29 cellular contexts compared by ENCODE assay signal in genomic region chr6:108180266-108180665, GRCh38. TPM values are rescaled to one million over a fixed set of nuclear protein-coding genes. Genes with fewer than 3 reads are reported as not detected.
DNase-seq lines count a peak whose midpoint lies in the region; ATAC-seq, FAIRE-seq and TF ChIP-seq lines count a peak whose summit lies in the region.
"Had no signal": no experiment of that assay in that cellular context is flagged by ENCODE, and none has a peak within 500 bp of the region (broad histone marks: within the 10 kb centered on the region; RNA-seq: fewer than 3 reads in every experiment).

No MANE protein-coding gene starts in this region.

- H3K4me3 Mint-ChIP-seq in progenitor cell of endocrine pancreas (ENCODE audit: low read depth) = no peak overlapping the region
- no peak overlapping the region for H3K4me3 Mint-ChIP-seq in endodermal cell
- H3K4me3 Mint-ChIP-seq in naive thymus-derived CD4-positive, alpha-beta T cell = no peak overlapping the region
- H3K4me3 Mint-ChIP-seq: CD4-positive, alpha-beta memory T cell; CD4-positive, CD25-positive, alpha-beta regulatory T cell; CD8-positive, alpha-beta memory T cell had no signal

- no peak overlapping the region for H4K91ac ChIP-seq in H1 (replicated peaks; ENCODE audit: insufficient read length, low read length)

- H3K4me3 ChIP-seq in HAP-1 (no peak overlapping the region), H1 (ENCODE audit: extremely low read depth in 1 of 4, insufficient read depth in 2 of 4, low read depth in 3 of 4, low read length in 4 of 4) (no peak overlapping the region), neural cell (ENCODE audit: low read length) (peak overlapping the region; percentile 26), endodermal cell (ENCODE audit: low read length) (no peak overlapping the region)
- no peak overlapping the region for H3K4me3 ChIP-seq in naive thymus-derived CD4-positive, alpha-beta T cell (ENCODE audit: low read length)
- H3K4me3 ChIP-seq: BLaER1, GM12878 had no signal

- in situ Hi-C loops in HAP-1 (cut with MboI; ENCODE audit: low sequenced_read_pairs) = no loop called here

- CTCF ChIA-PET in H1 (lab: Charles Lee; ENCODE audit: partially characterized antibody) = interaction anchor here (0.9 kb wide), 1 partner anchor 12 kb away, joined by 3 read pairs; no protein-coding TSS in a partner anchor
- CTCF ChIA-PET in naive thymus-derived CD4-positive, alpha-beta T cell (lab: Charles Lee) = no interaction called here

- H2AK5ac ChIP-seq in H1 (ENCODE audit: low read depth, low read length) = no peak overlapping the region

- peaks cover 7 to 14% of the 10 kb centered on the region in 2 experiments for H4K20me1 ChIP-seq in H1 (replicated peaks in 1 of 2; ENCODE audit: control insufficient read depth in 1 of 2, insufficient read depth in 2 of 2, low read length in 2 of 2)
- H4K20me1 ChIP-seq in neural cell (ENCODE audit: insufficient read depth) = no peaks in the 10 kb centered on the region
- H4K20me1 ChIP-seq: BLaER1 had no signal

- H2BK120ac ChIP-seq in H1 (replicated peaks; ENCODE audit: low read depth, low read length) = no peak overlapping the region

- no peak overlapping the region for H2AFZ ChIP-seq in H1 (ENCODE audit: low read length)
- H2AFZ ChIP-seq in neural cell (ENCODE audit: low read depth, low read length) = no peak overlapping the region

- H3K36me3 Mint-ChIP-seq in progenitor cell of endocrine pancreas (ENCODE audit: insufficient read depth) = no peaks in the 10 kb centered on the region
- H3K36me3 Mint-ChIP-seq in endodermal cell (ENCODE audit: low read depth) = no peaks in the 10 kb centered on the region
- H3K36me3 Mint-ChIP-seq in naive thymus-derived CD4-positive, alpha-beta T cell = peaks cover 0 to 6% (median 0%) of the 10 kb centered on the region in 5 donors
- H3K36me3 Mint-ChIP-seq: CD4-positive, alpha-beta memory T cell; CD4-positive, CD25-positive, alpha-beta regulatory T cell; CD8-positive, alpha-beta memory T cell had no signal

- no peaks in the 10 kb centered on the region for H3F3A ChIP-seq in neural cell (ENCODE audit: insufficient read depth, low read length, poor library complexity, severe bottlenecking)

- no peak for FAIRE-seq in H1 (lab: Jason Lieb, UNC)
- FAIRE-seq: A204.1, GM12878, GM19239 had no signal

- H2BK20ac ChIP-seq in H1 (ENCODE audit: low read length) = no peak overlapping the region

- H3K9me3 ChIP-seq in HAP-1 (no peaks in the 10 kb centered on the region), H1 (ENCODE audit: insufficient read depth in 2 of 2, low read depth in 1 of 2, low read length in 1 of 2) (no peaks in the 10 kb centered on the region), neural cell (ENCODE audit: low read length) (peaks cover 1% of the 10 kb centered on the region), endodermal cell (ENCODE audit: control insufficient read depth, low read length) (no peaks in the 10 kb centered on the region)
- no peaks in the 10 kb centered on the region for H3K9me3 ChIP-seq in naive thymus-derived CD4-positive, alpha-beta T cell (ENCODE audit: control insufficient read depth in 2 of 3, low read length in 3 of 3)
- H3K9me3 ChIP-seq: BE2C had no signal

- H3K27ac ChIP-seq in H1 (ENCODE audit: low read depth, low read length) = no peak overlapping the region
- peak overlapping the region; percentile 13 for H3K27ac ChIP-seq in neural cell (ENCODE audit: low read length)
- H3K27ac ChIP-seq in endodermal cell (ENCODE audit: low read depth, low read length) = no peak overlapping the region
- H3K27ac ChIP-seq in naive thymus-derived CD4-positive, alpha-beta T cell (ENCODE audit: low read depth, low read length) = no peak overlapping the region
- H3K27ac ChIP-seq: BLaER1 had no signal

- DNase-seq in HAP-1 (ENCODE audit: low spot score in 2 of 2) (peak; percentile 45 to 73), H1 (ENCODE audit: low read depth in 1 of 2, low spot score in 2 of 2) (no peak), progenitor cell of endocrine pancreas (ENCODE audit: low spot score, unreplicated experiment) (no peak), endodermal cell (no peak)
- no peak for DNase-seq in naive thymus-derived CD4-positive, alpha-beta T cell
- DNase-seq: 8988T; ACHN; BE2C; C1 segment of cervical spinal cord; CD4-positive, alpha-beta memory T cell; CD4-positive, CD25-positive, alpha-beta regulatory T cell; CD8-positive, alpha-beta memory T cell; COR-L47; DMS 273 treated with DMSO at 0.1 percent for 48 hours; DMS153; DMS53; DMS79; DND-41; EL; GDM1 had no signal

- H3K9me2 ChIP-seq in neural cell (ENCODE audit: insufficient read depth, low read length) = no peaks in the 10 kb centered on the region

- no peaks in the 10 kb centered on the region for H3K79me2 ChIP-seq in H1 (ENCODE audit: control insufficient read depth in 1 of 2, insufficient read depth in 2 of 2, low read length in 2 of 2)
- H3K79me2 ChIP-seq in neural cell (replicated peaks; ENCODE audit: insufficient read depth, low read length) = no peaks in the 10 kb centered on the region

- H3K27me3 ChIP-seq in HAP-1 (ENCODE audit: low read depth) (no peaks in the 10 kb centered on the region), H1 (replicated peaks in 1 of 4; ENCODE audit: control insufficient read depth in 3 of 4, extremely low read depth in 1 of 4, insufficient read depth in 3 of 4, low read length in 3 of 4) (peaks cover 30 to 39% (median 36%) of the 10 kb centered on the region in 4 experiments), neural cell (ENCODE audit: insufficient read depth, low read depth, low read length) (peaks cover 22% of the 10 kb centered on the region), endodermal cell (ENCODE audit: control insufficient read depth, insufficient read depth, low read length, poor library complexity, severe bottlenecking) (peaks cover 85% of the 10 kb centered on the region)
- peaks cover 3 to 15% of the 10 kb centered on the region in 2 donors for H3K27me3 ChIP-seq in naive thymus-derived CD4-positive, alpha-beta T cell (ENCODE audit: control insufficient read depth in 2 of 2, insufficient read depth in 2 of 2, low read length in 2 of 2)

- H3K23me2 ChIP-seq in H1 (ENCODE audit: low read depth, low read length) = peaks cover 5% of the 10 kb centered on the region; the same call in 1 of the 2 replicates

- no peak overlapping the region for H4K5ac ChIP-seq in H1 (ENCODE audit: insufficient read length, low read depth, low read length)

- H3K36me3 ChIP-seq in HAP-1 (replicated peaks) (no peaks in the 10 kb centered on the region), H1 (ENCODE audit: control insufficient read depth in 2 of 4, insufficient read depth in 4 of 4, low read length in 3 of 4) (no peaks in the 10 kb centered on the region), neural cell (ENCODE audit: insufficient read depth, low read length) (no peaks in the 10 kb centered on the region), endodermal cell (ENCODE audit: control insufficient read depth, insufficient read depth, low read length) (no peaks in the 10 kb centered on the region)
- no peaks in the 10 kb centered on the region for H3K36me3 ChIP-seq in naive thymus-derived CD4-positive, alpha-beta T cell (ENCODE audit: control insufficient read depth in 2 of 3, insufficient read depth in 3 of 3, low read length in 3 of 3)
- H3K36me3 ChIP-seq: BE2C, BLaER1 had no signal

- no peak for ATAC-seq in HG03108 (IDR thresholded peaks at IDR 0.05; ENCODE audit: unreplicated experiment)
- no peak for ATAC-seq in naive thymus-derived CD4-positive, alpha-beta T cell
- ATAC-seq: GM12878 had no signal

- no peak overlapping the region for H3K18ac ChIP-seq in H1 (ENCODE audit: extremely low read depth, low read length)

- WGBS in H1 (ENCODE audit: extremely low coverage in 1 of 2, insufficient coverage in 1 of 2, insufficient read length in 1 of 2, insufficient replicate concordance in 2 of 2, low coverage in 1 of 2, low lambda C conversion rate in 2 of 2, missing lambda C conversion rate in 1 of 2), 2 experiments = 3% methylated on average over 1 of the region's 1 CpG; no CpG with 5 or more reads in 1 of the 2 experiments
- WGBS in endodermal cell (ENCODE audit: insufficient coverage in 1 of 2, insufficient read length in 1 of 2), 2 experiments = 41% methylated on average over 1 of the region's 1 CpG; no CpG with 5 or more reads in 1 of the 2 experiments

- no peak overlapping the region for H2BK5ac ChIP-seq in H1 (ENCODE audit: low read depth, low read length)

- no peaks in the 10 kb centered on the region for H3K79me1 ChIP-seq in H1 (ENCODE audit: low read depth, low read length)

- H4K8ac ChIP-seq in H1 (ENCODE audit: extremely low read depth, insufficient read depth, low read length) = no peak overlapping the region

- H3K4me1 Mint-ChIP-seq in progenitor cell of endocrine pancreas (ENCODE audit: low read depth) (peaks cover 12% of the 10 kb centered on the region), endodermal cell (peaks cover 8% of the 10 kb centered on the region)
- peaks cover 4 to 17% (median 9%) of the 10 kb centered on the region in 7 donors for H3K4me1 Mint-ChIP-seq in naive thymus-derived CD4-positive, alpha-beta T cell

- TF ChIP-seq POLR2A in H1 (IDR thresholded peaks at IDR 0.05; ENCODE audit: control extremely low read depth in 1 of 2, low read depth in 2 of 2, low read length in 2 of 2) = no peak

- H3K4me1 ChIP-seq in HAP-1 = peaks cover 20% of the 10 kb centered on the region
- H3K4me1 ChIP-seq in H1 (replicated peaks in 1 of 4; ENCODE audit: control insufficient read depth in 3 of 4, insufficient read depth in 4 of 4, low read length in 3 of 4) = peaks cover 0 to 18% (median 11%) of the 10 kb centered on the region in 4 experiments; a peak in 6 of 7 replicates
- H3K4me1 ChIP-seq in endodermal cell (ENCODE audit: control insufficient read depth, insufficient read depth, low read length) = no peaks in the 10 kb centered on the region
- peaks cover 2 to 6% of the 10 kb centered on the region in 2 donors for H3K4me1 ChIP-seq in naive thymus-derived CD4-positive, alpha-beta T cell (ENCODE audit: control insufficient read depth in 2 of 2, insufficient read depth in 2 of 2, low read length in 2 of 2)
- H3K4me1 ChIP-seq: BE2C, BLaER1 had no signal

- H3K56ac ChIP-seq in H1 (replicated peaks; ENCODE audit: insufficient read length, low read depth, low read length) = no peak overlapping the region

- POLR2A ChIA-PET in H1 (lab: Charles Lee; ENCODE audit: partially characterized antibody) = interaction anchor here (0.7 to 1.0 kb wide), 4 partner anchors 8 to 111 kb away, joined by 3 to 4 read pairs (median 4); no protein-coding TSS in a partner anchor
- POLR2A ChIA-PET in naive thymus-derived CD4-positive, alpha-beta T cell (lab: Charles Lee) = no interaction called here

- no peak overlapping the region for H3K23ac ChIP-seq in H1 (ENCODE audit: insufficient read length)

- H3K9me3 Mint-ChIP-seq in progenitor cell of endocrine pancreas (ENCODE audit: low read depth) (no peaks in the 10 kb centered on the region), endodermal cell (no peaks in the 10 kb centered on the region)
- H3K9me3 Mint-ChIP-seq in naive thymus-derived CD4-positive, alpha-beta T cell = peaks cover 0 to 2% (median 0%) of the 10 kb centered on the region in 11 donors
- H3K9me3 Mint-ChIP-seq: CD8-positive, alpha-beta memory T cell had no signal

- H3K27ac Mint-ChIP-seq in progenitor cell of endocrine pancreas (no peak overlapping the region), endodermal cell (no peak overlapping the region)
- H3K27ac Mint-ChIP-seq in naive thymus-derived CD4-positive, alpha-beta T cell = no peak overlapping the region
- H3K27ac Mint-ChIP-seq: CD14-positive monocyte; CD4-positive, alpha-beta memory T cell; CD4-positive, CD25-positive, alpha-beta regulatory T cell; CD8-positive, alpha-beta memory T cell had no signal

- TF ChIP-seq RAD21 in H1 (IDR thresholded peaks at IDR 0.05 in 1 of 2, conservative IDR thresholded peaks at IDR 0.05 in 1 of 2; ENCODE audit: low read depth in 2 of 2, low read length in 2 of 2) (no peak), neural cell (conservative IDR thresholded peaks at IDR 0.05) (no peak)

- H3K9ac ChIP-seq in H1 (replicated peaks in 1 of 4; ENCODE audit: extremely low read depth in 1 of 4, low read depth in 3 of 4, low read length in 3 of 4) (no peak overlapping the region), neural cell (ENCODE audit: low read length) (no peak overlapping the region), endodermal cell (ENCODE audit: extremely low read depth, low read length, poor library complexity, severe bottlenecking) (no peak overlapping the region)
- H3K9ac ChIP-seq: BLaER1 had no signal

- H3K27me3 Mint-ChIP-seq in progenitor cell of endocrine pancreas (peaks cover 84% of the 10 kb centered on the region), endodermal cell (ENCODE audit: insufficient read depth) (peaks cover 92% of the 10 kb centered on the region)
- H3K27me3 Mint-ChIP-seq in naive thymus-derived CD4-positive, alpha-beta T cell = peaks cover 70 to 88% (median 73%) of the 10 kb centered on the region in 5 donors

- H2BK15ac ChIP-seq in H1 (ENCODE audit: low read length) = no peak overlapping the region

- intact Hi-C loops in naive thymus-derived CD4-positive, alpha-beta T cell (cut with micrococcal nuclease) = no loop called here

- no peak overlapping the region for H2BK12ac ChIP-seq in H1 (ENCODE audit: low read depth, low read length)

- no peak overlapping the region for H3K4ac ChIP-seq in H1 (replicated peaks; ENCODE audit: insufficient read length, low read depth, low read length)

- TF ChIP-seq CTCF in H1 (IDR thresholded peaks at IDR 0.05; ENCODE audit: control extremely low read depth in 1 of 3, insufficient read depth in 1 of 3, low read depth in 1 of 3, low read length in 3 of 3) = no peak
- TF ChIP-seq CTCF in neural cell (IDR thresholded peaks at IDR 0.05; ENCODE audit: poor library complexity, severe bottlenecking) = no peak
- TF ChIP-seq CTCF in progenitor cell of endocrine pancreas (IDR thresholded peaks at IDR 0.05; ENCODE audit: unreplicated experiment) = no peak
- no peak for TF ChIP-seq CTCF in endodermal cell (conservative IDR thresholded peaks at IDR 0.05)

- H3K14ac ChIP-seq in H1 (ENCODE audit: insufficient read length) = no peak overlapping the region

- peak overlapping the region in 1 of 2 experiments; percentile 53; a peak in 1 of 4 replicates for H3K4me2 ChIP-seq in H1 (ENCODE audit: insufficient read depth in 1 of 2, low read depth in 2 of 2, low read length in 2 of 2)
- H3K4me2 ChIP-seq in neural cell (ENCODE audit: low read length) = peak overlapping the region; percentile 15
- H3K4me2 ChIP-seq: BLaER1 had no signal

- TF ChIP-seq EP300 in H1 (IDR thresholded peaks at IDR 0.05; ENCODE audit: borderline replicate concordance in 1 of 2, low read depth in 2 of 2, low read length in 2 of 2) (no peak), neural cell (conservative IDR thresholded peaks at IDR 0.05; ENCODE audit: poor library complexity, severe bottlenecking) (no peak)

RNA-seq across cellular contexts. Expression of gene NR2E1, which starts 14.4 kb away (rescaled TPM):
- not detected in 2 replicates for total RNA-seq in H1 (2021; fragmentation: NEBNext Ultra II Directional; extraction: Animal tissue kit (Norgen Biotek cat#: 25700))
- polyA plus RNA-seq in H1 (2011; rRNA removed) (not detected in 2 replicates), neural cell (0.50 and 1.3 TPM in 2 replicates)
- not detected for polyA plus RNA-seq in H1 (2011; cell fraction: cytosol; rRNA removed)
- not detected for polyA plus RNA-seq in H1 (2011; cell fraction: nucleus; rRNA removed)
- not detected in 4 replicates for polyA plus RNA-seq in H1 (2012, experiment 1 of 2)
- not detected for polyA plus RNA-seq in H1 (2012, experiment 2 of 2)
- polyA plus RNA-seq in H1 (2013, experiment 1 of 2) = not detected
- polyA plus RNA-seq in H1 (2013, experiment 2 of 2) = not detected
- polyA minus RNA-seq in H1 (2011; rRNA and poly(A)+ RNA removed) = not detected in 2 replicates
- polyA minus RNA-seq in H1 (2011; cell fraction: cytosol; rRNA and poly(A)+ RNA removed) = not detected
- not detected for polyA minus RNA-seq in H1 (2011; cell fraction: nucleus; rRNA and poly(A)+ RNA removed)
- 1.3 and 1.7 TPM in 2 replicates for polyA minus RNA-seq in neural cell
- total RNA-seq in progenitor cell of endocrine pancreas (not detected in 2 replicates), endodermal cell (not detected)
- 0.11 TPM for polyA plus RNA-seq in endodermal cell (2013, experiment 1 of 2)
- 0.17 TPM for polyA plus RNA-seq in endodermal cell (2013, experiment 2 of 2)
- total RNA-seq in naive thymus-derived CD4-positive, alpha-beta T cell = not detected
- polyA plus RNA-seq in naive thymus-derived CD4-positive, alpha-beta T cell = not detected
- total RNA-seq: A673; CD4-positive, alpha-beta memory T cell; CD4-positive, CD25-positive, alpha-beta regulatory T cell; CD8-positive, alpha-beta memory T cell; GM12878 had no signal
- polyA plus RNA-seq: AG04450; CD14-positive monocyte; CD4-positive, alpha-beta memory T cell; CD4-positive, CD25-positive, alpha-beta regulatory T cell; CD8-positive, alpha-beta memory T cell; GM12878 had no signal

Comparison
In these comparisons a context has a peak if more than half of its experiments do, and no peak if none do; other contexts are left out.
1. DNase-seq: peak in HAP-1 (2 of 2); none in H1 (0 of 2), progenitor cell of endocrine pancreas (single experiment), endodermal cell (single experiment) and naive thymus-derived CD4-positive, alpha-beta T cell (0 of 9).